In genomic region chr17:5191541-5192417, GRCh38 we compare ENCODE assay signal across 1 cellular context.
A peak's percentile ranks its signal among the peaks of the same experiment; 100 is the strongest.
TF ChIP-seq lines count a peak whose summit lies in the region.

ZNF594 (minus strand) TSS chr17:5191868; CDS start chr17:5184256, 7,612 bp downstream.

TF ChIP-seq in WTC11, 78 proteins besides CTCF, POLR2A, EP300 and RAD21 (continued from another document and continues in another):
- TF ChIP-seq MLX (CRISPR knock-in tag; IDR thresholded peaks at IDR 0.05), result no peak
- no peak for TF ChIP-seq HMGA2 (CRISPR knock-in tag; IDR thresholded peaks at IDR 0.05)
- no peak for TF ChIP-seq ZNF671 (CRISPR knock-in tag; IDR thresholded peaks at IDR 0.05)
- no peak for TF ChIP-seq CDX4 (CRISPR knock-in tag; IDR thresholded peaks at IDR 0.05; ENCODE audit: borderline replicate concordance)
- no peak for TF ChIP-seq NFE2L1 (CRISPR knock-in tag; IDR thresholded peaks at IDR 0.05)
- peak; percentile 83 for TF ChIP-seq MAX (CRISPR knock-in tag; IDR thresholded peaks at IDR 0.05)
- TF ChIP-seq GTF2I (CRISPR knock-in tag; conservative IDR thresholded peaks at IDR 0.05), result peak; percentile 91
- TF ChIP-seq TCF7 (CRISPR knock-in tag; IDR thresholded peaks at IDR 0.05; ENCODE audit: low read depth), result no peak
- TF ChIP-seq ATF3 (CRISPR knock-in tag; conservative IDR thresholded peaks at IDR 0.05), result no peak
- peak; percentile 55; the same call in 1 of the 2 replicates for TF ChIP-seq ARID4B (CRISPR knock-in tag; IDR thresholded peaks at IDR 0.05; ENCODE audit: borderline replicate concordance)
- TF ChIP-seq PRDM15 (CRISPR knock-in tag; IDR thresholded peaks at IDR 0.05), result no peak
- TF ChIP-seq TP53 (CRISPR knock-in tag; IDR thresholded peaks at IDR 0.05), result peak; percentile 59; the same call in 1 of the 2 replicates
- TF ChIP-seq NR1H2 (CRISPR knock-in tag; IDR thresholded peaks at IDR 0.05), result 0 out of 2 replicates have a peak, but pooled peaks have one; percentile 34
- no peak for TF ChIP-seq AR (CRISPR knock-in tag; IDR thresholded peaks at IDR 0.05)
- TF ChIP-seq ZNF396 (CRISPR knock-in tag; IDR thresholded peaks at IDR 0.05; ENCODE audit: borderline replicate concordance), result no peak
- TF ChIP-seq ESRRA (CRISPR knock-in tag; IDR thresholded peaks at IDR 0.05; ENCODE audit: borderline replicate concordance), result peak; percentile 65; the same call in 1 of the 2 replicates
- 0 out of 2 replicates have a peak, but pooled peaks have one; percentile 66 for TF ChIP-seq ZNF138 (CRISPR knock-in tag; conservative IDR thresholded peaks at IDR 0.05)
- no peak for TF ChIP-seq ATF1 (CRISPR knock-in tag; IDR thresholded peaks at IDR 0.05)
- TF ChIP-seq STAT6 (CRISPR knock-in tag; conservative IDR thresholded peaks at IDR 0.05; ENCODE audit: low read depth), result no peak; the same call in 1 of the 2 replicates
- TF ChIP-seq NR2C2 (CRISPR knock-in tag; IDR thresholded peaks at IDR 0.05), result 0 out of 2 replicates have a peak, but pooled peaks have one; percentile 16
- TF ChIP-seq SOX15 (CRISPR knock-in tag; IDR thresholded peaks at IDR 0.05), result no peak
- TF ChIP-seq KAT7 (CRISPR knock-in tag; IDR thresholded peaks at IDR 0.05; ENCODE audit: borderline replicate concordance), result 0 out of 2 replicates have a peak, but pooled peaks have one; percentile 97
- 0 out of 2 replicates have a peak, but pooled peaks have one; percentile 13 for TF ChIP-seq ZNF219 (CRISPR knock-in tag; IDR thresholded peaks at IDR 0.05; ENCODE audit: borderline replicate concordance)
- TF ChIP-seq ZNF317 (CRISPR knock-in tag; IDR thresholded peaks at IDR 0.05; ENCODE audit: borderline replicate concordance, low read depth), result no peak
- peak; percentile 85 for TF ChIP-seq FOXK1 (CRISPR knock-in tag; IDR thresholded peaks at IDR 0.05)
- TF ChIP-seq IRF2 (CRISPR knock-in tag; IDR thresholded peaks at IDR 0.05; ENCODE audit: borderline replicate concordance, low read depth), result no peak
- TF ChIP-seq MYBL2 (CRISPR knock-in tag; IDR thresholded peaks at IDR 0.05), result peak; percentile 17; the same call in 1 of the 2 replicates
- 0 out of 2 replicates have a peak, but pooled peaks have one; percentile 54 for TF ChIP-seq SMAD3 (CRISPR knock-in tag; IDR thresholded peaks at IDR 0.05; ENCODE audit: borderline replicate concordance)
- 0 out of 2 replicates have a peak, but pooled peaks have one; percentile 47 for TF ChIP-seq PREB (CRISPR knock-in tag; IDR thresholded peaks at IDR 0.05; ENCODE audit: borderline replicate concordance)
- TF ChIP-seq RELA (CRISPR knock-in tag; IDR thresholded peaks at IDR 0.05; ENCODE audit: borderline replicate concordance), result 0 out of 2 replicates have a peak, but pooled peaks have one; percentile 22
- no peak for TF ChIP-seq GRHL2 (CRISPR knock-in tag; IDR thresholded peaks at IDR 0.05; ENCODE audit: insufficient replicate concordance, severe bottlenecking)
- peak; percentile 78 for TF ChIP-seq FOXP4 (CRISPR knock-in tag; IDR thresholded peaks at IDR 0.05)
- TF ChIP-seq USF2 (CRISPR knock-in tag; IDR thresholded peaks at IDR 0.05), result peak; percentile 70
- no peak for TF ChIP-seq CBFB (CRISPR knock-in tag; IDR thresholded peaks at IDR 0.05; ENCODE audit: low read depth)
- no peak for TF ChIP-seq RORB (CRISPR knock-in tag; IDR thresholded peaks at IDR 0.05)
- peak; percentile 88 for TF ChIP-seq ZBTB21 (CRISPR knock-in tag; IDR thresholded peaks at IDR 0.05; ENCODE audit: borderline replicate concordance)
- peak; percentile 82; the same call in 1 of the 2 replicates for TF ChIP-seq SP1 (CRISPR knock-in tag; conservative IDR thresholded peaks at IDR 0.05)
- TF ChIP-seq ZNF263 (CRISPR knock-in tag; IDR thresholded peaks at IDR 0.05; ENCODE audit: low read depth), result 0 out of 2 replicates have a peak, but pooled peaks have one; percentile 21
